Comparison of ENCODE assay signal across 8 cellular contexts in genomic region chr20:62121776-62122658, GRCh38. TPM values are rescaled to one million over a fixed set of nuclear protein-coding genes. Genes with fewer than 3 reads are reported as not detected.
DNase-seq lines count a peak whose midpoint lies in the region; ATAC-seq and TF ChIP-seq lines count a peak whose summit lies in the region.

TSS of gene LSM14B (plus strand) at chr20:62122475. CDS start at chr20:62122667, 192 bp downstream.

- DNase-seq in Ammon's horn (ENCODE audit: low spot score) (peak; percentile 96), GM19238 (ENCODE audit: insufficient read length, low spot score) (peak; percentile 99), NCI-H510A treated with DMSO at 0.1 percent for 48 hours (lab: John Stamatoyannopoulos, UW) (peak; percentile 94), cerebellum (ENCODE audit: low spot score) (peak; percentile 95), kidney epithelial cell (ENCODE audit: low read depth) (peak; percentile 82)
- peak; percentile 94 to 99 for DNase-seq in activated CD4-positive, alpha-beta T cell treated with anti-CD3 and anti-CD28 coated beads for 24 hours (ENCODE audit: low read depth in 2 of 2)
- peak; percentile 97 for DNase-seq in stimulated activated CD4-positive, alpha-beta T cell treated with anti-CD3 and anti-CD28 coated beads, Interleukin-15, amount 100 ng/mL, for 24 hours

- peaks cover 21% of the 10 kb centered on the region for H3K27me3 ChIP-seq in kidney epithelial cell (ENCODE audit: control insufficient read depth, insufficient read depth, low read length)

- no peak for TF ChIP-seq CTCF in kidney epithelial cell (IDR thresholded peaks at IDR 0.05; ENCODE audit: insufficient read depth, low read length, poor library complexity, severe bottlenecking)

- peak; percentile 83 for ATAC-seq in HG03439 (IDR thresholded peaks at IDR 0.05; ENCODE audit: unreplicated experiment)

- H3K4me3 ChIP-seq in kidney epithelial cell (ENCODE audit: low read depth, low read length) = peak within 1 kb of the TSS; percentile 86

- H3K36me3 ChIP-seq in kidney epithelial cell (ENCODE audit: control insufficient read depth, insufficient read depth, low read length) = peaks cover 5% of the 10 kb centered on the region

RNA-seq across cellular contexts. Expression of gene LSM14B, which starts in this region (rescaled TPM):
- 65.1 TPM for total RNA-seq in cerebellum
- total RNA-seq in kidney epithelial cell = 23.3 and 34.2 TPM in 2 replicates

Comparison
In these comparisons a context has a peak if more than half of its experiments do, and no peak if none do; other contexts are left out.
1. Peak in every context shown above with its lines: DNase-seq, ATAC-seq and H3K4me3 ChIP-seq.